Comparison of ENCODE assay signal across 2 cellular contexts in the genomic region with DNA sequence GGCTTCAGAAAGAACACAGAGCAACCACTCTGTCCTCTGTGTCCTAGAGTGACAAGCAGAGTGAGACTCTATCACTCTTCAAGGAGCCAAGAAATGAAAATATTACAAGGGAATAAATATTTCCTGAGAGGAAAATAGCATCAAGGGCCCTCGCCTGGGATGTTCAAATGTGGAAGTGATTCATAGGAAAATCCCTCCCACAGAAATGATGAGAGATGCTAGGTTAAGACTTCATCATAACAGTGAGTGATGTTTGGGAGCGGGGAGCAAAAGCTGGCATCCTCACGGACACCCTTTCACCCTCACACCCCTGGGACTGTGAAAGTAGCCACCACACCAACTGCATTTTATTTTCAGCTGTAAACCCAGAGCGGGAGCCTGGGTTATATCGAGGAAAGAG.
A peak's percentile ranks its signal among the peaks of the same experiment; 100 is the strongest.
TF ChIP-seq lines count a peak whose summit lies in the region.

No MANE protein-coding gene starts in this region.

TF ChIP-seq in IMR-90, 13 proteins besides CTCF, POLR2A, EP300 and RAD21:
- TF ChIP-seq RCOR1 (IDR thresholded peaks at IDR 0.05; ENCODE audit: insufficient replicate concordance, low read length), result no peak
- TF ChIP-seq FOS (IDR thresholded peaks at IDR 0.05; ENCODE audit: low read depth, low read length), result no peak
- TF ChIP-seq MXI1 (IDR thresholded peaks at IDR 0.05; ENCODE audit: borderline replicate concordance, low read depth, low read length), result no peak
- TF ChIP-seq, protein P1, sequence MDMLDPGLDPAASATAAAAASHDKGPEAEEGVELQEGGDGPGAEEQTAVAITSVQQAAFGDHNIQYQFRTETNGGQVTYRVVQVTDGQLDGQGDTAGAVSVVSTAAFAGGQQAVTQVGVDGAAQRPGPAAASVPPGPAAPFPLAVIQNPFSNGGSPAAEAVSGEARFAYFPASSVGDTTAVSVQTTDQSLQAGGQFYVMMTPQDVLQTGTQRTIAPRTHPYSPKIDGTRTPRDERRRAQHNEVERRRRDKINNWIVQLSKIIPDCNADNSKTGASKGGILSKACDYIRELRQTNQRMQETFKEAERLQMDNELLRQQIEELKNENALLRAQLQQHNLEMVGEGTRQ (IDR thresholded peaks at IDR 0.05; ENCODE audit: low read depth, low read length), result no peak
- no peak for TF ChIP-seq CEBPB (IDR thresholded peaks at IDR 0.05; ENCODE audit: low read depth, low read length)
- TF ChIP-seq BHLHE40 (IDR thresholded peaks at IDR 0.05; ENCODE audit: low read depth, low read length), result no peak
- no peak for TF ChIP-seq MAZ (IDR thresholded peaks at IDR 0.05; ENCODE audit: borderline replicate concordance, low read depth, low read length)
- TF ChIP-seq MAFK (IDR thresholded peaks at IDR 0.05; ENCODE audit: low read depth, low read length), result no peak
- TF ChIP-seq CHD1 (IDR thresholded peaks at IDR 0.05; ENCODE audit: low read depth, low read length), result no peak
- no peak for TF ChIP-seq RFX5 (IDR thresholded peaks at IDR 0.05; ENCODE audit: low read depth, low read length)
- TF ChIP-seq NFE2L2 (IDR thresholded peaks at IDR 0.05; ENCODE audit: low read depth, low read length), result no peak
- TF ChIP-seq SMC3 (IDR thresholded peaks at IDR 0.05; ENCODE audit: low read depth, low read length), result no peak
- TF ChIP-seq, protein P2, sequence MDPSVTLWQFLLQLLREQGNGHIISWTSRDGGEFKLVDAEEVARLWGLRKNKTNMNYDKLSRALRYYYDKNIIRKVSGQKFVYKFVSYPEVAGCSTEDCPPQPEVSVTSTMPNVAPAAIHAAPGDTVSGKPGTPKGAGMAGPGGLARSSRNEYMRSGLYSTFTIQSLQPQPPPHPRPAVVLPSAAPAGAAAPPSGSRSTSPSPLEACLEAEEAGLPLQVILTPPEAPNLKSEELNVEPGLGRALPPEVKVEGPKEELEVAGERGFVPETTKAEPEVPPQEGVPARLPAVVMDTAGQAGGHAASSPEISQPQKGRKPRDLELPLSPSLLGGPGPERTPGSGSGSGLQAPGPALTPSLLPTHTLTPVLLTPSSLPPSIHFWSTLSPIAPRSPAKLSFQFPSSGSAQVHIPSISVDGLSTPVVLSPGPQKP (IDR thresholded peaks at IDR 0.05; ENCODE audit: borderline replicate concordance, low read depth, low read length), result no peak

TF ChIP-seq in endothelial cell of umbilical vein, 7 proteins besides CTCF, POLR2A, EP300 and RAD21:
- TF ChIP-seq FOS (IDR thresholded peaks at IDR 0.05; ENCODE audit: borderline replicate concordance, insufficient read depth, low read length), result peak; percentile 35
- no peak for TF ChIP-seq MYC (IDR thresholded peaks at IDR 0.05; ENCODE audit: low read depth, low read length)
